ENCODE assay signal across 1 cellular context in genomic region chr6:169852504-169853195, GRCh38.
TF ChIP-seq lines count a peak whose summit lies in the region.

No MANE protein-coding gene starts in this region.

TF ChIP-seq in K562, 482 proteins besides CTCF, POLR2A, EP300 and RAD21 (continued from another document):
- TF ChIP-seq ZBTB40 (IDR thresholded peaks at IDR 0.05) = no peak
- TF ChIP-seq ZBTB40 (CRISPR knock-in tag; IDR thresholded peaks at IDR 0.05) = no peak
- no peak for TF ChIP-seq RERE (CRISPR knock-in tag; IDR thresholded peaks at IDR 0.05; ENCODE audit: borderline replicate concordance)
- no peak for TF ChIP-seq ELK3 (CRISPR knock-in tag; IDR thresholded peaks at IDR 0.05)
- no peak for TF ChIP-seq SNRNP70 (optimal IDR thresholded peaks at IDR 0.05; ENCODE audit: low read depth, low read length)
- no peak for TF ChIP-seq THRAP3 (IDR thresholded peaks at IDR 0.05; ENCODE audit: borderline replicate concordance)
- TF ChIP-seq PHF8 (IDR thresholded peaks at IDR 0.05; ENCODE audit: borderline replicate concordance, low read length) = no peak
- no peak for TF ChIP-seq TEAD1 (CRISPR knock-in tag; IDR thresholded peaks at IDR 0.05)
- no peak for TF ChIP-seq SRSF1 (IDR thresholded peaks at IDR 0.05; ENCODE audit: low read depth, low read length)
